ENCODE assay signal across 8 cellular contexts in genomic region chr17:49677134-49677932, GRCh38. TPM values are rescaled to one million over a fixed set of nuclear protein-coding genes. Genes with fewer than 3 reads are reported as not detected.
DNase-seq lines count a peak whose midpoint lies in the region; ATAC-seq and TF ChIP-seq lines count a peak whose summit lies in the region.

No MANE protein-coding gene starts in this region.

- peak overlapping the region; percentile 83 for H3K4me3 ChIP-seq in fibroblast of the aortic adventitia (ENCODE audit: low read depth, low read length)

- POLR2A ChIA-PET in RWPE1 (lab: Yijun Ruan, JAX; ENCODE audit: low non-redundant PET), result interaction anchor here (0.6 to 0.7 kb wide), 3 partner anchors 23 to 380 kb away, joined by 3 to 6 read pairs (median 6); no protein-coding TSS in a partner anchor

- ATAC-seq in GM21723 (IDR thresholded peaks at IDR 0.05; ENCODE audit: unreplicated experiment), result peak; percentile 49
- ATAC-seq in natural killer cell treated with Interleukin-12 subunit alpha and Interleukin-12 subunit beta and Interleukin-15 and Interleukin-18, amount 100 ng/mL, for 72 hours, result peak; percentile 76 to 82

- TF ChIP-seq CTCF in RWPE1 (conservative IDR thresholded peaks at IDR 0.05; ENCODE audit: low read depth), result no peak
- TF ChIP-seq CTCF in fibroblast of the aortic adventitia (IDR thresholded peaks at IDR 0.05; ENCODE audit: insufficient read depth, low read length), result no peak

- H3K27ac ChIP-seq in RWPE1, result peak overlapping the region; percentile 91

- no peaks in the 10 kb centered on the region for H3K9me3 Mint-ChIP-seq in natural killer cell treated with Interleukin-12 subunit alpha and Interleukin-12 subunit beta and Interleukin-15 and Interleukin-18, amount 100 ng/mL, for 72 hours

- no peaks in the 10 kb centered on the region for H3K27me3 Mint-ChIP-seq in natural killer cell treated with Interleukin-12 subunit alpha and Interleukin-12 subunit beta and Interleukin-15 and Interleukin-18, amount 100 ng/mL, for 72 hours

- H3K36me3 Mint-ChIP-seq in natural killer cell treated with Interleukin-12 subunit alpha and Interleukin-12 subunit beta and Interleukin-15 and Interleukin-18, amount 100 ng/mL, for 72 hours, result peaks cover 10% of the 10 kb centered on the region

- CTCF ChIA-PET in RWPE1 (lab: Yijun Ruan, JAX), result interaction anchor here (0.5 to 0.7 kb wide), 4 partner anchors 17 to 484 kb away, joined by 3 to 6 read pairs (median 4); no protein-coding TSS in a partner anchor

- peak overlapping the region; percentile 87 for H3K4me3 Mint-ChIP-seq in natural killer cell treated with Interleukin-12 subunit alpha and Interleukin-12 subunit beta and Interleukin-15 and Interleukin-18, amount 100 ng/mL, for 72 hours

- H3K27ac Mint-ChIP-seq in natural killer cell treated with Interleukin-12 subunit alpha and Interleukin-12 subunit beta and Interleukin-15 and Interleukin-18, amount 100 ng/mL, for 72 hours, result peak overlapping the region; percentile 90 to 91

- H3K4me1 Mint-ChIP-seq in natural killer cell treated with Interleukin-12 subunit alpha and Interleukin-12 subunit beta and Interleukin-15 and Interleukin-18, amount 100 ng/mL, for 72 hours (ENCODE audit: low read depth in 2 of 2), result peaks cover 36 to 43% of the 10 kb centered on the region in 2 donors

- DNase-seq in DMS 273 (lab: John Stamatoyannopoulos, UW; ENCODE audit: unreplicated experiment), result peak; percentile 98
- DNase-seq in LoVo (ENCODE audit: low spot score), result peak; percentile 95
- DNase-seq in RWPE1 (ENCODE audit: low spot score), result peak; percentile 98
- DNase-seq in activated T-helper 9 cell treated with anti-CD3 and anti-CD28 coated beads, Interleukin-2, amount 50 U/mL, for 16 hours (ENCODE audit: low read depth), result peak; percentile 97
- DNase-seq in fibroblast of the aortic adventitia (ENCODE audit: low read depth), result peak; percentile 94
- peak; percentile 97 for DNase-seq in natural killer cell treated with Interleukin-12 subunit alpha and Interleukin-12 subunit beta and Interleukin-15 and Interleukin-18, amount 100 ng/mL, for 72 hours (ENCODE audit: low spot score)
- DNase-seq in stimulated activated naive CD4-positive, alpha-beta T cell (lab: John Stamatoyannopoulos, UW), result peak; percentile 86 to 97 (median 95)

RNA-seq across cellular contexts. Expression of gene SPOP, which starts 0.6 kb away (rescaled TPM):
- total RNA-seq in fibroblast of the aortic adventitia (ENCODE audit: low replicate concordance), result 46.1 and 85.4 TPM in 2 replicates
- 10 to 100 TPM; 59.3 to 87.7 TPM for total RNA-seq in natural killer cell treated with Interleukin-12 subunit alpha and Interleukin-12 subunit beta and Interleukin-15 and Interleukin-18, amount 100 ng/mL, for 72 hours

RNA-seq across cellular contexts. Expression of gene SLC35B1, which starts 30.4 kb away (rescaled TPM):
- total RNA-seq in fibroblast of the aortic adventitia (ENCODE audit: low replicate concordance), result 24.5 and 59.7 TPM in 2 replicates
- 100 to 1,000 TPM in 1 of 2 donors, 10 to 100 TPM in 1; 90.9 to 115 TPM for total RNA-seq in natural killer cell treated with Interleukin-12 subunit alpha and Interleukin-12 subunit beta and Interleukin-15 and Interleukin-18, amount 100 ng/mL, for 72 hours

Comparison
In these comparisons a context has a peak if more than half of its experiments do, and no peak if none do; other contexts are left out.
1. Peak in every context shown above with its lines: DNase-seq, ATAC-seq, H3K4me3 ChIP-seq and H3K27ac ChIP-seq.